In the genomic region with DNA sequence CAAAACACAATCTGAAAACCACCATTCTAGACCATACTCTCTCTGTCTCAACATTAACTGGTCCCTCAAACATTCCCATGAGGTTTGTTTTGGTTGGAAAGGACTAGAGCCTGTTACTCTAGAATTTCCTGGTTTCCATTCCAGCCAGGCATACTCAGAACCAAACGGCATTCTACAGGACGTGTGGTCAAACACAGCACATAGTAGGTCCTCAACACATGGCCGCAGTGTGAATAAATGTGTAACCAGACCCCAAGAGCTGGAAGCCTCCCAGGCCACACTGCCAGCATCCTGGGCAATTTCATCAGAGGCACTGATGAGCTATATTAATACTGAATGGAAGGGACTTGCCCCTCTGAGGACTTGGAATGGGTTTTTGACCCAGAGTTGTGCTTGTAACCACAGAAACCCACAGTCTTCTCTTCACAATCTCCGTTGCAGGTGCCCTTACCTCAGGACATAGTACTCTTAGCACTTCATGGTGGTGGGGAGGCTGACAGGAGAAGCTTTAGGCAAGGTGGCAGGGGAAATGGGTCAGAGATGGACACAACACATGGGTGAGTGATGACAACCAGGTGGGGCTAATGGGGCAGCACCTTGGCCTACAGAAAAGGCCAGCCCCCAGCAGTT, we compare ENCODE assay signal across 13 cellular contexts.
DNase-seq lines count a peak whose midpoint lies in the region; ATAC-seq, FAIRE-seq and TF ChIP-seq lines count a peak whose summit lies in the region.
"Had no signal": no experiment of that assay in that cellular context is flagged by ENCODE, and none has a peak within 500 bp of the region (broad histone marks: within the 10 kb centered on the region; RNA-seq: fewer than 3 reads in every experiment).

No MANE protein-coding gene starts in this region.

- H3K4me3 ChIP-seq in heart right ventricle: no peak overlapping the region
- no peak overlapping the region for H3K4me3 ChIP-seq in K562
- H3K4me3 ChIP-seq in mesenchymal stem cell (ENCODE audit: insufficient read depth in 1 of 2, low read depth in 1 of 2, low read length in 2 of 2): no peak overlapping the region
- no peak overlapping the region for H3K4me3 ChIP-seq in vagina
- H3K4me3 ChIP-seq: body of pancreas had no signal

- no peak for TF ChIP-seq EP300 in K562 (IDR thresholded peaks at IDR 0.05; ENCODE audit: low read length)

- CTCF ChIA-PET in K562 (lab: Yijun Ruan, JAX; ENCODE audit: low intra/inter-chr PET ratio): no interaction called here

- no peak overlapping the region for H3K4ac ChIP-seq in mesenchymal stem cell (ENCODE audit: low read depth in 1 of 2, low read length in 2 of 2)

- H2BK5ac ChIP-seq in mesenchymal stem cell (ENCODE audit: low read depth, low read length, poor library complexity, severe bottlenecking): no peak overlapping the region

- H3K27ac Mint-ChIP-seq in activated T-cell treated with anti-CD3 and anti-CD28 coated beads, Interleukin-2, amount 50 U/mL, for 72 hours: no peak overlapping the region
- H3K27ac Mint-ChIP-seq: activated T-helper 17 cell treated with anti-CD3 and anti-CD28 coated beads, Interleukin-2, amount 50 U/mL, for 72 hours had no signal

- H3K36me3 Mint-ChIP-seq in activated T-cell treated with anti-CD3 and anti-CD28 coated beads, Interleukin-2, amount 50 U/mL, for 72 hours (ENCODE audit: insufficient read depth in 2 of 2): no peaks in the 10 kb centered on the region

- H3K27ac ChIP-seq in heart right ventricle (peak overlapping the region in 9 of 10 donors; percentile 1 to 70 (median 45)), K562 (ENCODE audit: extremely low read depth, low read depth, low read length) (no peak overlapping the region), mesenchymal stem cell (ENCODE audit: low read length, poor library complexity, severe bottlenecking) (no peak overlapping the region), vagina (peak overlapping the region; percentile 28)
- H3K27ac ChIP-seq: body of pancreas had no signal

- ATAC-seq in heart right ventricle: no peak
- no peak for ATAC-seq in left ventricle myocardium superior
- no peak for ATAC-seq in K562
- ATAC-seq in activated T-cell treated with anti-CD3 and anti-CD28 coated beads, Interleukin-2, amount 50 U/mL, for 72 hours (replicated peaks in 1 of 2): no peak
- ATAC-seq in HG02763 (IDR thresholded peaks at IDR 0.05; ENCODE audit: unreplicated experiment): no peak
- ATAC-seq in HG03175 (IDR thresholded peaks at IDR 0.05; ENCODE audit: unreplicated experiment): no peak
- ATAC-seq: body of pancreas had no signal

- TF ChIP-seq POLR2A in K562 (conservative IDR thresholded peaks at IDR 0.05) (no peak), vagina (IDR thresholded peaks at IDR 0.05) (no peak)

- H3K9ac ChIP-seq in K562 (ENCODE audit: insufficient read depth in 1 of 2, low read depth in 2 of 2, low read length in 2 of 2) (no peak overlapping the region), mesenchymal stem cell (ENCODE audit: low read length) (peak overlapping the region; percentile 50)

- 80 to 88% methylated on average over 4 of the region's 4 CpGs for WGBS in heart right ventricle, 2 donors
- 14% methylated on average over 4 of the region's 4 CpGs for WGBS in K562 (ENCODE audit: insufficient coverage, low coverage, missing lambda C conversion rate)
- WGBS in mesenchymal stem cell: 98% methylated on average over 4 of the region's 4 CpGs

- TF ChIP-seq CTCF in heart right ventricle (IDR thresholded peaks at IDR 0.05): no peak
- no peak for TF ChIP-seq CTCF in K562 (IDR thresholded peaks at IDR 0.05 in 2 of 3, conservative IDR thresholded peaks at IDR 0.05 in 1 of 3; ENCODE audit: insufficient read depth in 2 of 3, low read depth in 1 of 3, low read length in 3 of 3)
- TF ChIP-seq CTCF in vagina (IDR thresholded peaks at IDR 0.05): no peak

- no peak overlapping the region for H2BK120ac ChIP-seq in mesenchymal stem cell (ENCODE audit: low read depth, low read length)

- H2AK5ac ChIP-seq in mesenchymal stem cell (ENCODE audit: low read length, severe bottlenecking): no peak overlapping the region

- TF ChIP-seq RAD21 in K562 (CRISPR knock-in tag; conservative IDR thresholded peaks at IDR 0.05 in 1 of 2, IDR thresholded peaks at IDR 0.05 in 1 of 2): no peak

- H3K36me3 ChIP-seq in heart right ventricle (peaks cover 0 to 39% (median 7%) of the 10 kb centered on the region in 9 donors), K562 (ENCODE audit: control insufficient read depth, insufficient read depth, low read length) (no peaks in the 10 kb centered on the region), mesenchymal stem cell (ENCODE audit: control insufficient read depth in 1 of 2, insufficient read depth in 2 of 2, low read depth in 1 of 2, low read length in 2 of 2) (no peaks in the 10 kb centered on the region), vagina (no peaks in the 10 kb centered on the region)

- H3K27me3 ChIP-seq in heart right ventricle: no peaks in the 10 kb centered on the region
- H3K27me3 ChIP-seq in K562 (ENCODE audit: control insufficient read depth in 2 of 2, insufficient read depth in 2 of 2, low read length in 2 of 2): peaks cover 0 to 6% of the 10 kb centered on the region in 2 experiments; a peak in 2 of 5 replicates
- no peaks in the 10 kb centered on the region for H3K27me3 ChIP-seq in mesenchymal stem cell (ENCODE audit: control insufficient read depth in 1 of 2, insufficient read depth in 1 of 2, low read length in 2 of 2)
- no peaks in the 10 kb centered on the region for H3K27me3 ChIP-seq in vagina
- H3K27me3 ChIP-seq: body of pancreas had no signal

- DNase-seq in heart right ventricle: no peak
- no peak for DNase-seq in left ventricle myocardium superior
- no peak for DNase-seq in K562 (ENCODE audit: extremely low read depth in 1 of 4, low spot score in 3 of 4)
- DNase-seq in mesenchymal stem cell: no peak
- no peak for DNase-seq in vagina (ENCODE audit: extremely low spot score in 2 of 2)
- DNase-seq in activated T-cell treated with anti-CD3 and anti-CD28 coated beads, Interleukin-2, amount 50 U/mL, for 72 hours: no peak
- DNase-seq: activated CD4-positive, alpha-beta T cell treated with anti-CD3 and anti-CD28 coated beads, Interleukin-2, amount 50 U/mL, for 1 hour; body of pancreas; Calu3; T-helper 1 cell had no signal

- no peak overlapping the region for H3K23ac ChIP-seq in mesenchymal stem cell (ENCODE audit: low read length in 2 of 2)

- H4K20me1 ChIP-seq in K562 (replicated peaks; ENCODE audit: control insufficient read depth, insufficient read depth, low read length): no peaks in the 10 kb centered on the region

- peaks cover 6% of the 10 kb centered on the region for H3K27me3 Mint-ChIP-seq in activated T-cell treated with anti-CD3 and anti-CD28 coated beads, Interleukin-2, amount 50 U/mL, for 72 hours (ENCODE audit: low read depth)

- peak overlapping the region; percentile 37 to 40 for H3K18ac ChIP-seq in mesenchymal stem cell (ENCODE audit: low read depth in 1 of 2, low read length in 2 of 2)

- no peak overlapping the region for H2AFZ ChIP-seq in K562 (ENCODE audit: low read depth, low read length)
- H2AFZ ChIP-seq in mesenchymal stem cell (ENCODE audit: low read depth, low read length): no peak overlapping the region

- H4K8ac ChIP-seq in mesenchymal stem cell (ENCODE audit: low read length): no peak overlapping the region

- H2BK12ac ChIP-seq in mesenchymal stem cell (ENCODE audit: low read length in 2 of 2): peak overlapping the region in 1 of 2 experiments; percentile 60

- H3K4me1 ChIP-seq in heart right ventricle: peaks cover 0 to 56% (median 26%) of the 10 kb centered on the region in 9 donors
- peaks cover 0 to 3% of the 10 kb centered on the region in 2 experiments; a peak in 4 of 5 replicates for H3K4me1 ChIP-seq in K562 (replicated peaks in 1 of 2; ENCODE audit: control insufficient read depth in 2 of 2, insufficient read depth in 2 of 2, low read length in 2 of 2)
- peaks cover 2% of the 10 kb centered on the region for H3K4me1 ChIP-seq in mesenchymal stem cell (ENCODE audit: control insufficient read depth, insufficient read depth, low read depth, low read length)
- peaks cover 9% of the 10 kb centered on the region for H3K4me1 ChIP-seq in vagina

- H3K9me3 ChIP-seq in heart right ventricle (no peaks in the 10 kb centered on the region), K562 (replicated peaks; ENCODE audit: control insufficient read depth, insufficient read depth, low read depth, low read length) (no peaks in the 10 kb centered on the region), mesenchymal stem cell (ENCODE audit: control insufficient read depth, low read length) (no peaks in the 10 kb centered on the region), vagina (no peaks in the 10 kb centered on the region)
- H3K9me3 ChIP-seq: body of pancreas had no signal

- H2BK15ac ChIP-seq in mesenchymal stem cell (ENCODE audit: low read depth, poor library complexity, severe bottlenecking): peak overlapping the region; percentile 30

- H3K9me3 Mint-ChIP-seq in activated T-cell treated with anti-CD3 and anti-CD28 coated beads, Interleukin-2, amount 50 U/mL, for 72 hours: peaks cover 0 to 2% of the 10 kb centered on the region in 2 donors
- H3K9me3 Mint-ChIP-seq: activated T-helper 17 cell treated with anti-CD3 and anti-CD28 coated beads, Interleukin-2, amount 50 U/mL, for 72 hours had no signal

- H3K79me1 ChIP-seq in mesenchymal stem cell (replicated peaks; ENCODE audit: low read length, poor library complexity, severe bottlenecking): no peaks in the 10 kb centered on the region

- POLR2A ChIA-PET in K562 (lab: Yijun Ruan, JAX): interaction anchor here (0.6 to 1.6 kb wide), 2 partner anchors 27 to 823 kb away, joined by 3 to 5 read pairs; no protein-coding TSS in a partner anchor

- no peaks in the 10 kb centered on the region for H3K9me1 ChIP-seq in K562 (ENCODE audit: control insufficient read depth, insufficient read depth, low read length)

- in situ Hi-C loops in K562 (cut with MboI): no loop called here

- no peak overlapping the region for H3K4me2 ChIP-seq in K562 (ENCODE audit: insufficient read depth, low read length)
- no peak overlapping the region for H3K4me2 ChIP-seq in mesenchymal stem cell (ENCODE audit: low read length, poor library complexity, severe bottlenecking)

- peak overlapping the region; percentile 65 for H4K91ac ChIP-seq in mesenchymal stem cell (ENCODE audit: low read length)

- no peak for FAIRE-seq in K562 (lab: Jason Lieb, UNC)

- no peaks in the 10 kb centered on the region for H3K79me2 ChIP-seq in K562 (ENCODE audit: control insufficient read depth, insufficient read depth, low read length)

- no peak overlapping the region for H3K14ac ChIP-seq in mesenchymal stem cell (ENCODE audit: low read length in 2 of 2)

- BruUV-seq in K562 (replicated peaks; lab: Mats Ljungman, UMichigan): no TSS peak

- intact Hi-C loops in heart right ventricle (cut with DNase I): loop anchor here in 1 of 10 donors (10.0 kb wide), 1 partner anchor 66 kb away; no protein-coding TSS in a partner anchor
- intact Hi-C loops in left ventricle myocardium superior (cut with micrococcal nuclease): no loop called here
- intact Hi-C loops in K562 (cut with micrococcal nuclease): no loop called here
- intact Hi-C loops in vagina (cut with DNase I): no loop called here

- H3K4me1 Mint-ChIP-seq in activated T-cell treated with anti-CD3 and anti-CD28 coated beads, Interleukin-2, amount 50 U/mL, for 72 hours (ENCODE audit: low read depth): no peaks in the 10 kb centered on the region
- H3K4me1 Mint-ChIP-seq: activated T-helper 17 cell treated with anti-CD3 and anti-CD28 coated beads, Interleukin-2, amount 50 U/mL, for 72 hours had no signal

- H3K4me3 Mint-ChIP-seq in activated T-cell treated with anti-CD3 and anti-CD28 coated beads, Interleukin-2, amount 50 U/mL, for 72 hours: no peak overlapping the region
- H3K4me3 Mint-ChIP-seq: activated T-helper 17 cell treated with anti-CD3 and anti-CD28 coated beads, Interleukin-2, amount 50 U/mL, for 72 hours had no signal

Comparison
In these comparisons a context has a peak if more than half of its experiments do, and no peak if none do; other contexts are left out.
1. H3K27ac ChIP-seq: peak in heart right ventricle (9 of 10) and vagina (single experiment); none in K562 (single experiment) and mesenchymal stem cell (single experiment).